ENCODE assay signal across 8 cellular contexts in the genomic region with DNA sequence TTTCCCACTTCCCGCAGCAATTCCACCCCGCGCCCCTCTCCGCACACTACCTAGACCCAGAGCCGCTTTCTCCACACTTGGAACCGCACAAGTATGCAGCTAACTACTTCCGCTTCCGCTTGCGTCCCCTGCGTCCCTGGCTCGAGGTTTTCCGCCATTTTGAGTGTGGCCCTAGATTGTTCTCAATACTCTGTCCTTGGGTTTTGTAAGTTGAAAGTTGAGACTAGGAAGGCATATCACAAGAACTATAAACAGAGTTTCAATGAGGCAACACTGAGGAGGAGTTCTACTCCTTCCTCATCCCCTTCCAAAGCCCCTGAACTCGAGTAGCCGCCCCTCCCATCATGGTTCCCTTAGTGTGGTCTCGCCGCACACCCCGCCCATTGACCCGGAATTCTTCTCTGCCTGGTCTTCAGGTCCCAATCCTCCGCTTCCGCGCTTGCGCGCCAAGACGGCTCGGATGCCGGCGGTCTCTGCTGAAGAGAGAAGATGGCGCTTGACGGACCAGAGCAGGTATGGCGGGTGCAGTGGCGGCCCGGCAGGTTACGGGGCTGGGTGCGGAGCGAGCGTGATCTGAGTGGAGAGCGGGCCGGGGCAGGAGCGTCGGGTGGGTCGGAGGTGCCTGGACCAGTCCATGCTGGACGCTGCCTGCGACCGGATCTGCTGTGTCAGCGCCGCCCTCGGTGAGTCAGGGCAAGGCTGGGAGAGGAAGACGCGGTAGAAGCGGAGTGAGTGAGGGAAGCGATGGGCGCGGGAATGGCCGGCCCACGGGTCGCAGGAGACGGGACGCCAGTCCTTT. TPM values are rescaled to one million over a fixed set of nuclear protein-coding genes. Genes with fewer than 3 reads are reported as not detected.
DNase-seq lines count a peak whose midpoint lies in the region; ATAC-seq, FAIRE-seq and TF ChIP-seq lines count a peak whose summit lies in the region.

Gene FTSJ3 (minus strand): TSS at position 662 of the 799 bp plus-strand sequence. CDS start 761 bp downstream, outside the sequence.
Gene PSMC5 (plus strand): TSS at position 430 of the 799 bp plus-strand sequence. CDS start 60 bp downstream, at position 490.

- peak within 1 kb of the TSS; percentile 84 for H3K4me3 Mint-ChIP-seq in Caco-2 (ENCODE audit: unreplicated experiment)

- intact Hi-C loops in Caco-2 (cut with micrococcal nuclease; ENCODE audit: unreplicated experiment), result loop anchor here (1.0 to 10.0 kb wide), 3 partner anchors 15 to 132 kb away; partner anchors contain the start of genes CCDC47, DDX42 and SMARCD2

- H3K27me3 ChIP-seq in Caco-2 (replicated peaks; ENCODE audit: control insufficient read depth, insufficient read depth, low read length), result no peaks in the 10 kb centered on the region
- no peaks in the 10 kb centered on the region for H3K27me3 ChIP-seq in H1 (replicated peaks in 1 of 4; ENCODE audit: control insufficient read depth in 3 of 4, extremely low read depth in 1 of 4, insufficient read depth in 3 of 4, low read length in 3 of 4)
- no peaks in the 10 kb centered on the region for H3K27me3 ChIP-seq in mesenchymal stem cell (ENCODE audit: control insufficient read depth in 1 of 2, insufficient read depth in 1 of 2, low read length in 2 of 2)

- peak within 1 kb of the TSS; percentile 96 for H2BK5ac ChIP-seq in H1 (ENCODE audit: low read depth, low read length)
- H2BK5ac ChIP-seq in mesenchymal stem cell (ENCODE audit: low read depth, low read length, poor library complexity, severe bottlenecking), result peak within 1 kb of the TSS; percentile 45

- H3K9me3 Mint-ChIP-seq in Caco-2 (ENCODE audit: unreplicated experiment), result no peaks in the 10 kb centered on the region

- H3K23me2 ChIP-seq in H1 (ENCODE audit: low read depth, low read length), result peaks cover 8% of the 10 kb centered on the region

- H3K36me3 ChIP-seq in Caco-2 (ENCODE audit: control insufficient read depth, insufficient read depth, low read length) (peaks cover 10% of the 10 kb centered on the region), H1 (ENCODE audit: control insufficient read depth in 2 of 4, insufficient read depth in 4 of 4, low read length in 3 of 4) (peaks cover 52 to 72% (median 66%) of the 10 kb centered on the region in 4 experiments), mesenchymal stem cell (ENCODE audit: control insufficient read depth in 1 of 2, insufficient read depth in 2 of 2, low read depth in 1 of 2, low read length in 2 of 2) (peaks cover 59 to 76% of the 10 kb centered on the region in 2 experiments)

- H2AK5ac ChIP-seq in H1 (ENCODE audit: low read depth, low read length), result no peak within 1 kb of the TSS
- peak within 1 kb of the TSS; percentile 38 for H2AK5ac ChIP-seq in mesenchymal stem cell (ENCODE audit: low read length, severe bottlenecking)

- H3K14ac ChIP-seq in H1 (ENCODE audit: insufficient read length) (no peak within 1 kb of the TSS), mesenchymal stem cell (ENCODE audit: low read length in 2 of 2) (peak within 1 kb of the TSS in 1 of 2 experiments; percentile 100)

- TF ChIP-seq EP300 in H1 (IDR thresholded peaks at IDR 0.05; ENCODE audit: borderline replicate concordance in 1 of 2, low read depth in 2 of 2, low read length in 2 of 2), result 0 out of 3 replicates have a peak, but pooled peaks of 1 of the 2 experiments have one; percentile 1

- H3K27ac Mint-ChIP-seq in Caco-2 (ENCODE audit: unreplicated experiment), result peak within 1 kb of the TSS; percentile 99

- DNase-seq in Caco-2, result peak; percentile 96
- peak; percentile 92 for DNase-seq in HT1080 (ENCODE audit: low read depth)
- DNase-seq in NOMO-1 (lab: John Stamatoyannopoulos, UW; ENCODE audit: unreplicated experiment in 2 of 2), result peak; percentile 96 to 97
- DNase-seq in activated CD8-positive, alpha-beta memory T cell treated with anti-CD3 and anti-CD28 coated beads for 4 hours (ENCODE audit: low read depth in 2 of 2), result peak; percentile 92 to 94
- DNase-seq in H1 (ENCODE audit: low read depth in 1 of 2, low spot score in 2 of 2), result peak; percentile 75 to 92
- DNase-seq in mesenchymal stem cell, result peak; percentile 98
- DNase-seq in stimulated activated CD8-positive, alpha-beta memory T cell treated with anti-CD3 and anti-CD28 coated beads, Interleukin-12 subunit alpha, Interleukin-12 subunit beta, amount 100 ng/mL, for 4 hours (ENCODE audit: low read depth), result peak; percentile 90

- peak; percentile 77 for ATAC-seq in GM21360 (IDR thresholded peaks at IDR 0.05; ENCODE audit: unreplicated experiment)

- no peaks in the 10 kb centered on the region for H3K27me3 Mint-ChIP-seq in Caco-2 (ENCODE audit: insufficient read depth, unreplicated experiment)

- TF ChIP-seq RAD21 in H1 (IDR thresholded peaks at IDR 0.05 in 1 of 2, conservative IDR thresholded peaks at IDR 0.05 in 1 of 2; ENCODE audit: low read depth in 2 of 2, low read length in 2 of 2), result no peak

- peaks cover 0 to 38% of the 10 kb centered on the region in 2 experiments; a peak in 3 of 4 replicates for H3K79me2 ChIP-seq in H1 (ENCODE audit: control insufficient read depth in 1 of 2, insufficient read depth in 2 of 2, low read length in 2 of 2)

- no peak for FAIRE-seq in H1 (lab: Jason Lieb, UNC)

- H3K23ac ChIP-seq in H1 (ENCODE audit: insufficient read length) (no peak within 1 kb of the TSS), mesenchymal stem cell (ENCODE audit: low read length in 2 of 2) (peak within 1 kb of the TSS in 1 of 2 experiments; percentile 92)

- TF ChIP-seq CTCF in Caco-2 (IDR thresholded peaks at IDR 0.05; ENCODE audit: insufficient read depth in 1 of 2, low read depth in 1 of 2, low read length in 1 of 2, severe bottlenecking in 1 of 2, unreplicated experiment in 1 of 2), result peak; percentile 63 to 80
- peak; percentile 46 to 70 (median 67) for TF ChIP-seq CTCF in H1 (IDR thresholded peaks at IDR 0.05; ENCODE audit: control extremely low read depth in 1 of 3, insufficient read depth in 1 of 3, low read depth in 1 of 3, low read length in 3 of 3)

- H3K4me1 ChIP-seq in Caco-2 (peaks cover 16% of the 10 kb centered on the region; the same call in 1 of the 2 replicates), H1 (replicated peaks in 1 of 4; ENCODE audit: control insufficient read depth in 3 of 4, insufficient read depth in 4 of 4, low read length in 3 of 4) (peaks cover 0 to 3% (median 0%) of the 10 kb centered on the region in 4 experiments; a peak in 1 of 7 replicates), mesenchymal stem cell (ENCODE audit: control insufficient read depth, insufficient read depth, low read depth, low read length) (peaks cover 9% of the 10 kb centered on the region)

- POLR2A ChIA-PET in Caco-2 (lab: Charles Lee) (interaction anchor here (0.6 to 1.6 kb wide), 6 partner anchors 16 to 205 kb away, joined by 3 to 17 read pairs (median 4); partner anchors contain the start of genes CCDC47, DDX42 and MAP3K3), H1 (lab: Charles Lee; ENCODE audit: partially characterized antibody) (interaction anchor here (0.6 to 32.3 kb wide), 10 partner anchors 5 to 117 kb away, joined by 3 to 593 read pairs (median 4); partner anchors contain the start of genes CCDC47, DDX42, FTSJ3 and PSMC5)

- H4K5ac ChIP-seq in H1 (ENCODE audit: insufficient read length, low read depth, low read length), result peak within 1 kb of the TSS; percentile 90

- 1% methylated on average over 45 of the region's 58 CpGs; no CpG with 5 or more reads in 1 of the 2 experiments for WGBS in H1 (ENCODE audit: extremely low coverage in 1 of 2, insufficient coverage in 1 of 2, insufficient read length in 1 of 2, insufficient replicate concordance in 2 of 2, low coverage in 1 of 2, low lambda C conversion rate in 2 of 2, missing lambda C conversion rate in 1 of 2), 2 experiments
- under 1% methylated on average over 58 of the region's 58 CpGs for WGBS in mesenchymal stem cell

- CTCF ChIA-PET in Caco-2 (lab: Charles Lee) (interaction anchor here (1.2 to 1.4 kb wide), 3 partner anchors 14 to 47 kb away, joined by 3 to 6 read pairs (median 4); no protein-coding TSS in a partner anchor), H1 (lab: Charles Lee; ENCODE audit: partially characterized antibody) (interaction anchor here (0.6 to 7.5 kb wide), 7 partner anchors 6 to 28 kb away, joined by 3 to 61 read pairs (median 5); no protein-coding TSS in a partner anchor)

- peak; percentile 87 to 89 for TF ChIP-seq POLR2A in H1 (IDR thresholded peaks at IDR 0.05; ENCODE audit: control extremely low read depth in 1 of 2, low read depth in 2 of 2, low read length in 2 of 2)

- peak within 1 kb of the TSS; percentile 77 to 96 (median 94) for H3K9ac ChIP-seq in H1 (replicated peaks in 1 of 4; ENCODE audit: extremely low read depth in 1 of 4, low read depth in 3 of 4, low read length in 3 of 4)
- H3K9ac ChIP-seq in mesenchymal stem cell (ENCODE audit: low read length), result peak within 1 kb of the TSS; percentile 95

- H3K4ac ChIP-seq in H1 (replicated peaks; ENCODE audit: insufficient read length, low read depth, low read length) (peak within 1 kb of the TSS; percentile 70), mesenchymal stem cell (ENCODE audit: low read depth in 1 of 2, low read length in 2 of 2) (peak within 1 kb of the TSS; percentile 37 to 98)

- H3K18ac ChIP-seq in H1 (ENCODE audit: extremely low read depth, low read length) (peak within 1 kb of the TSS; percentile 62), mesenchymal stem cell (ENCODE audit: low read depth in 1 of 2, low read length in 2 of 2) (peak within 1 kb of the TSS; percentile 88 to 99)

- peaks cover 17% of the 10 kb centered on the region for H3K4me1 Mint-ChIP-seq in Caco-2 (ENCODE audit: low read depth, unreplicated experiment)

- peak within 1 kb of the TSS; percentile 98; the same call in 1 of the 2 replicates for H4K8ac ChIP-seq in H1 (ENCODE audit: extremely low read depth, insufficient read depth, low read length)
- H4K8ac ChIP-seq in mesenchymal stem cell (ENCODE audit: low read length), result peak within 1 kb of the TSS; percentile 84

- peak within 1 kb of the TSS; percentile 71 for H3K56ac ChIP-seq in H1 (replicated peaks; ENCODE audit: insufficient read length, low read depth, low read length)

- no peaks in the 10 kb centered on the region for H3K9me3 ChIP-seq in Caco-2
- no peaks in the 10 kb centered on the region for H3K9me3 ChIP-seq in H1 (ENCODE audit: insufficient read depth in 2 of 2, low read depth in 1 of 2, low read length in 1 of 2)
- no peaks in the 10 kb centered on the region for H3K9me3 ChIP-seq in mesenchymal stem cell (ENCODE audit: control insufficient read depth, low read length)

- H3K4me2 ChIP-seq in H1 (ENCODE audit: insufficient read depth in 1 of 2, low read depth in 2 of 2, low read length in 2 of 2), result peak within 1 kb of the TSS; percentile 87 to 93
- peak within 1 kb of the TSS; percentile 89 for H3K4me2 ChIP-seq in mesenchymal stem cell (ENCODE audit: low read length, poor library complexity, severe bottlenecking)

- H3K4me3 ChIP-seq in Caco-2 (ENCODE audit: low read depth, low read length) (peak within 1 kb of the TSS; percentile 83), H1 (ENCODE audit: extremely low read depth in 1 of 4, insufficient read depth in 2 of 4, low read depth in 3 of 4, low read length in 4 of 4) (peak within 1 kb of the TSS; percentile 76 to 99 (median 94)), mesenchymal stem cell (ENCODE audit: insufficient read depth in 1 of 2, low read depth in 1 of 2, low read length in 2 of 2) (peak within 1 kb of the TSS; percentile 94 to 97)

- H3K27ac ChIP-seq in H1 (ENCODE audit: low read depth, low read length) (peak within 1 kb of the TSS; percentile 99), mesenchymal stem cell (ENCODE audit: low read length, poor library complexity, severe bottlenecking) (peak within 1 kb of the TSS; percentile 91)

- H4K91ac ChIP-seq in H1 (replicated peaks; ENCODE audit: insufficient read length, low read length) (peak within 1 kb of the TSS; percentile 75), mesenchymal stem cell (ENCODE audit: low read length) (peak within 1 kb of the TSS; percentile 91)

- peaks cover 97% of the 10 kb centered on the region for H3K36me3 Mint-ChIP-seq in Caco-2 (ENCODE audit: insufficient read depth, unreplicated experiment)

- H2BK12ac ChIP-seq in H1 (ENCODE audit: low read depth, low read length), result peak within 1 kb of the TSS; percentile 78
- H2BK12ac ChIP-seq in mesenchymal stem cell (ENCODE audit: low read length in 2 of 2), result peak within 1 kb of the TSS in 1 of 2 experiments; percentile 76

- peaks cover 18% of the 10 kb centered on the region; the same call in 1 of the 2 replicates for H3K79me1 ChIP-seq in H1 (ENCODE audit: low read depth, low read length)
- H3K79me1 ChIP-seq in mesenchymal stem cell (replicated peaks; ENCODE audit: low read length, poor library complexity, severe bottlenecking), result peaks cover 33% of the 10 kb centered on the region

- H4K20me1 ChIP-seq in H1 (replicated peaks in 1 of 2; ENCODE audit: control insufficient read depth in 1 of 2, insufficient read depth in 2 of 2, low read length in 2 of 2), result peaks cover 2 to 21% of the 10 kb centered on the region in 2 experiments

- H2BK15ac ChIP-seq in H1 (ENCODE audit: low read length), result no peak within 1 kb of the TSS
- H2BK15ac ChIP-seq in mesenchymal stem cell (ENCODE audit: low read depth, poor library complexity, severe bottlenecking), result no peak within 1 kb of the TSS

- BruUV-seq in Caco-2 (replicated peaks; lab: Mats Ljungman, UMichigan), result no TSS peak

- H2BK120ac ChIP-seq in H1 (replicated peaks; ENCODE audit: low read depth, low read length) (peak within 1 kb of the TSS; percentile 66), mesenchymal stem cell (ENCODE audit: low read depth, low read length) (peak within 1 kb of the TSS; percentile 45)

- no peak within 1 kb of the TSS for H2BK20ac ChIP-seq in H1 (ENCODE audit: low read length)

- H2AFZ ChIP-seq in H1 (ENCODE audit: low read length), result peak within 1 kb of the TSS; percentile 83
- peak within 1 kb of the TSS; percentile 90 for H2AFZ ChIP-seq in mesenchymal stem cell (ENCODE audit: low read depth, low read length)

RNA-seq across cellular contexts. Expression of gene FTSJ3, which starts in this region (rescaled TPM):
- total RNA-seq in Caco-2 (2022), result 75.9 and 76.3 TPM in 2 replicates
- 142 and 158 TPM in 2 replicates for total RNA-seq in HT1080 (2014; rRNA removed; shearing (Covaris generic))
- 39.5 and 40.2 TPM in 2 replicates for polyA plus RNA-seq in HT1080 (2015; cell fraction: cytosol; rRNA removed)
- polyA plus RNA-seq in HT1080 (2015; cell fraction: nucleus; rRNA removed), result 125 TPM in 2 replicates
- total RNA-seq in H1 (2021; fragmentation: NEBNext Ultra II Directional; extraction: Animal tissue kit (Norgen Biotek cat#: 25700)), result 77.2 and 77.4 TPM in 2 replicates
- 42.7 and 47.2 TPM in 2 replicates for polyA plus RNA-seq in H1 (2011; rRNA removed)
- polyA plus RNA-seq in H1 (2011; cell fraction: cytosol; rRNA removed), result 73.1 TPM
- 76.8 TPM for polyA plus RNA-seq in H1 (2011; cell fraction: nucleus; rRNA removed)
- polyA plus RNA-seq in H1 (2012, experiment 1 of 2), result 78.1 to 92.0 TPM (median 83.3 TPM) in 4 replicates
- polyA plus RNA-seq in H1 (2012, experiment 2 of 2), result 19.2 TPM
- 44.5 TPM for polyA plus RNA-seq in H1 (2013, experiment 1 of 2)
- 45.0 TPM for polyA plus RNA-seq in H1 (2013, experiment 2 of 2)
- polyA minus RNA-seq in H1 (2011; rRNA and poly(A)+ RNA removed), result 89.2 and 107 TPM in 2 replicates
- 29.2 TPM for polyA minus RNA-seq in H1 (2011; cell fraction: cytosol; rRNA and poly(A)+ RNA removed)
- polyA minus RNA-seq in H1 (2011; cell fraction: nucleus; rRNA and poly(A)+ RNA removed), result 64.1 TPM
- polyA plus RNA-seq in mesenchymal stem cell (2013, experiment 1 of 2), result 27.8 TPM
- 28.3 TPM for polyA plus RNA-seq in mesenchymal stem cell (2013, experiment 2 of 2)

RNA-seq across cellular contexts. Expression of gene PSMC5, which starts in this region (rescaled TPM):
- total RNA-seq in Caco-2 (2022), result 197 TPM in 2 replicates
- 79.2 and 110 TPM in 2 replicates for total RNA-seq in HT1080 (2014; rRNA removed; shearing (Covaris generic))
- polyA plus RNA-seq in HT1080 (2015; cell fraction: cytosol; rRNA removed), result 207 and 232 TPM in 2 replicates
- polyA plus RNA-seq in HT1080 (2015; cell fraction: nucleus; rRNA removed), result 180 and 186 TPM in 2 replicates
- total RNA-seq in H1 (2021; fragmentation: NEBNext Ultra II Directional; extraction: Animal tissue kit (Norgen Biotek cat#: 25700)), result 162 and 172 TPM in 2 replicates
- polyA plus RNA-seq in H1 (2011; rRNA removed), result 162 and 180 TPM in 2 replicates
- polyA plus RNA-seq in H1 (2011; cell fraction: cytosol; rRNA removed), result 264 TPM
- 112 TPM for polyA plus RNA-seq in H1 (2011; cell fraction: nucleus; rRNA removed)
- polyA plus RNA-seq in H1 (2012, experiment 1 of 2), result 228 to 267 TPM (median 229 TPM) in 4 replicates
- 59.9 TPM for polyA plus RNA-seq in H1 (2012, experiment 2 of 2)
- polyA plus RNA-seq in H1 (2013, experiment 1 of 2), result 83.3 TPM
- 84.0 TPM for polyA plus RNA-seq in H1 (2013, experiment 2 of 2)
- polyA minus RNA-seq in H1 (2011; rRNA and poly(A)+ RNA removed), result 178 and 230 TPM in 2 replicates
- polyA minus RNA-seq in H1 (2011; cell fraction: cytosol; rRNA and poly(A)+ RNA removed), result 88.2 TPM
- 75.4 TPM for polyA minus RNA-seq in H1 (2011; cell fraction: nucleus; rRNA and poly(A)+ RNA removed)
- polyA plus RNA-seq in mesenchymal stem cell (2013, experiment 1 of 2), result 84.6 TPM
- polyA plus RNA-seq in mesenchymal stem cell (2013, experiment 2 of 2), result 82.9 TPM

Comparison
In these comparisons a context has a peak if more than half of its experiments do, and no peak if none do; other contexts are left out.
1. Peak in every context shown above with its lines: DNase-seq, ATAC-seq, H3K4me3 ChIP-seq and H3K27ac ChIP-seq.